In the genomic region with DNA sequence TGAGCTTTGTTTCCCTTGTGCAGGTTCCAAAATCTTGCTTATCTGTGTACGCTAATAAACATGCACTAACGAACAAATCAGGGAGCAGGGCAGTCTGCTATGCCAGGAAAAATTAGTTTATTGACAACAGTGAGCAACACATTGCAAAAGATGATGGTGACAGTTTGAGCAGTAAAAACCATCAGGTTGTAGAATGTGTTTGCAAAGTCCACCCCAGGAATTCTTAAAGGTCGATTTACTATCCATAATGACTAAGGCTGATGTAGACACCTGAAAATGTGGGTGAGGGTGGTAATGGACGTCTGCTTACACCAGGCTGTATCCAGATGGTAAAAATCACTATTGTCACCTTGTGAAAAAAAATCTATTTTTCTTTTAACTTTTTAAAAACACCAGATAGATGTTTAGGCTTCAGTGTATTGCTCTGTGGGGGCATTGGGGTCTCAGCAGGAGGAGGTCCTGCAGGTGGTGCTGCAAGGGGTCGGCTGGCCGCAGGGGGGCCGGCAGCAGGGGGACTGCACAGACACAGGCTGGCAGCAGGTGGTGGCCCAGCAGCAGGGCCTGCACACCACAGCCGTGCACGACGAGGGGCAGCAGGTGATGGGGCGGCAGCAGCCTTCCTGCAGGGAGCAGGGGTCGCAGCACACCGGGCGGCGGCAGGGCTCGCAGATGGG, we compare ENCODE assay signal across 20 cellular contexts. TPM values are rescaled to one million over a fixed set of nuclear protein-coding genes. Genes with fewer than 3 reads are reported as not detected.
"Had no signal": no experiment of that assay in that cellular context is flagged by ENCODE, and none has a peak within 500 bp of the region (broad histone marks: within the 10 kb centered on the region; RNA-seq: fewer than 3 reads in every experiment).

No MANE protein-coding gene starts in this region.

RNA-seq across cellular contexts. Expression of a gene that starts 0.5 kb away (rescaled TPM):
- total RNA-seq: activated B cell treated with CpG ODN at 0.5 μM for 24 hours; activated CD4-positive, alpha-beta memory T cell treated with anti-CD3 and anti-CD28 coated beads for 36 hours; activated CD4-positive, alpha-beta T cell treated with anti-CD3 and anti-CD28 coated beads, Interleukin-2, amount 10 ng/mL, durations not matched to agents 24 days and 14 days; activated CD8-positive, alpha-beta memory T cell treated with anti-CD3 and anti-CD28 coated beads for 36 hours; activated CD8-positive, alpha-beta T cell treated with anti-CD3 and anti-CD28 coated beads for 36 hours; activated naive CD4-positive, alpha-beta T cell treated with anti-CD3 and anti-CD28 coated beads for 36 hours; activated naive CD4-positive, alpha-beta T cell treated with anti-CD3 and anti-CD28 coated beads, Interleukin-2, amount 50 U/mL, for 72 hours; activated naive CD8-positive, alpha-beta T cell treated with anti-CD3 and anti-CD28 coated beads for 36 hours; activated T-cell treated with anti-CD3 and anti-CD28 coated beads, Interleukin-2, amount 50 U/mL, for 4 hours; activated T-cell treated with anti-CD3 and anti-CD28 coated beads, Interleukin-2, amount 50 U/mL, for 72 hours; activated T-helper 1 cell treated with anti-CD3 and anti-CD28 coated beads, Interleukin-12 subunit alpha, Interleukin-12 subunit beta, Interleukin-2, Interleukin-4 antibody, amounts not matched to agents 30 ng/mL and 10 ng/mL and 1 ng/mL, durations not matched to agents 14 hours and 24 hours and 36 hours; activated T-helper 17 cell treated with anti-CD3 and anti-CD28 coated beads, Interleukin-2, amount 50 U/mL, for 72 hours; adrenal gland; aorta; bronchial epithelial cell; cardiac muscle cell; chondrocyte; T-helper 1 cell treated with Interleukin-12 subunit alpha and Interleukin-12 subunit beta and Interleukin-4 antibody, amounts not matched to agents 30 ng/mL and 1 ng/mL, for 36 hours; T-helper 17 cell; T-helper 2 cell treated with Interferon-gamma antibody and Interleukin-4, amounts not matched to agents 100 ng/mL and 5 ng/mL, for 36 hours had no signal
- polyA plus RNA-seq: adrenal gland, aorta, cardiac muscle cell had no signal

RNA-seq across cellular contexts. Expression of a gene that starts 5.2 kb away (rescaled TPM):
- total RNA-seq: activated B cell treated with CpG ODN at 0.5 μM for 24 hours; activated CD4-positive, alpha-beta memory T cell treated with anti-CD3 and anti-CD28 coated beads for 36 hours; activated CD4-positive, alpha-beta T cell treated with anti-CD3 and anti-CD28 coated beads, Interleukin-2, amount 10 ng/mL, durations not matched to agents 24 days and 14 days; activated CD8-positive, alpha-beta memory T cell treated with anti-CD3 and anti-CD28 coated beads for 36 hours; activated CD8-positive, alpha-beta T cell treated with anti-CD3 and anti-CD28 coated beads for 36 hours; activated naive CD4-positive, alpha-beta T cell treated with anti-CD3 and anti-CD28 coated beads for 36 hours; activated naive CD4-positive, alpha-beta T cell treated with anti-CD3 and anti-CD28 coated beads, Interleukin-2, amount 50 U/mL, for 72 hours; activated naive CD8-positive, alpha-beta T cell treated with anti-CD3 and anti-CD28 coated beads for 36 hours; activated T-cell treated with anti-CD3 and anti-CD28 coated beads, Interleukin-2, amount 50 U/mL, for 4 hours; activated T-cell treated with anti-CD3 and anti-CD28 coated beads, Interleukin-2, amount 50 U/mL, for 72 hours; activated T-helper 1 cell treated with anti-CD3 and anti-CD28 coated beads, Interleukin-12 subunit alpha, Interleukin-12 subunit beta, Interleukin-2, Interleukin-4 antibody, amounts not matched to agents 30 ng/mL and 10 ng/mL and 1 ng/mL, durations not matched to agents 14 hours and 24 hours and 36 hours; activated T-helper 17 cell treated with anti-CD3 and anti-CD28 coated beads, Interleukin-2, amount 50 U/mL, for 72 hours; adrenal gland; aorta; bronchial epithelial cell; cardiac muscle cell; chondrocyte; T-helper 1 cell treated with Interleukin-12 subunit alpha and Interleukin-12 subunit beta and Interleukin-4 antibody, amounts not matched to agents 30 ng/mL and 1 ng/mL, for 36 hours; T-helper 17 cell; T-helper 2 cell treated with Interferon-gamma antibody and Interleukin-4, amounts not matched to agents 100 ng/mL and 5 ng/mL, for 36 hours had no signal
- polyA plus RNA-seq: adrenal gland, aorta, cardiac muscle cell had no signal

RNA-seq across cellular contexts. Expression of a gene that starts 10.1 kb away (rescaled TPM):
- total RNA-seq: activated B cell treated with CpG ODN at 0.5 μM for 24 hours; activated CD4-positive, alpha-beta memory T cell treated with anti-CD3 and anti-CD28 coated beads for 36 hours; activated CD4-positive, alpha-beta T cell treated with anti-CD3 and anti-CD28 coated beads, Interleukin-2, amount 10 ng/mL, durations not matched to agents 24 days and 14 days; activated CD8-positive, alpha-beta memory T cell treated with anti-CD3 and anti-CD28 coated beads for 36 hours; activated CD8-positive, alpha-beta T cell treated with anti-CD3 and anti-CD28 coated beads for 36 hours; activated naive CD4-positive, alpha-beta T cell treated with anti-CD3 and anti-CD28 coated beads for 36 hours; activated naive CD4-positive, alpha-beta T cell treated with anti-CD3 and anti-CD28 coated beads, Interleukin-2, amount 50 U/mL, for 72 hours; activated naive CD8-positive, alpha-beta T cell treated with anti-CD3 and anti-CD28 coated beads for 36 hours; activated T-cell treated with anti-CD3 and anti-CD28 coated beads, Interleukin-2, amount 50 U/mL, for 4 hours; activated T-cell treated with anti-CD3 and anti-CD28 coated beads, Interleukin-2, amount 50 U/mL, for 72 hours; activated T-helper 1 cell treated with anti-CD3 and anti-CD28 coated beads, Interleukin-12 subunit alpha, Interleukin-12 subunit beta, Interleukin-2, Interleukin-4 antibody, amounts not matched to agents 30 ng/mL and 10 ng/mL and 1 ng/mL, durations not matched to agents 14 hours and 24 hours and 36 hours; activated T-helper 17 cell treated with anti-CD3 and anti-CD28 coated beads, Interleukin-2, amount 50 U/mL, for 72 hours; adrenal gland; aorta; bronchial epithelial cell; cardiac muscle cell; chondrocyte; T-helper 1 cell treated with Interleukin-12 subunit alpha and Interleukin-12 subunit beta and Interleukin-4 antibody, amounts not matched to agents 30 ng/mL and 1 ng/mL, for 36 hours; T-helper 17 cell; T-helper 2 cell treated with Interferon-gamma antibody and Interleukin-4, amounts not matched to agents 100 ng/mL and 5 ng/mL, for 36 hours had no signal
- polyA plus RNA-seq: adrenal gland, aorta, cardiac muscle cell had no signal

RNA-seq across cellular contexts. Expression of a gene that starts 18.0 kb away (rescaled TPM):
- total RNA-seq: activated B cell treated with CpG ODN at 0.5 μM for 24 hours; activated CD4-positive, alpha-beta memory T cell treated with anti-CD3 and anti-CD28 coated beads for 36 hours; activated CD4-positive, alpha-beta T cell treated with anti-CD3 and anti-CD28 coated beads, Interleukin-2, amount 10 ng/mL, durations not matched to agents 24 days and 14 days; activated CD8-positive, alpha-beta memory T cell treated with anti-CD3 and anti-CD28 coated beads for 36 hours; activated CD8-positive, alpha-beta T cell treated with anti-CD3 and anti-CD28 coated beads for 36 hours; activated naive CD4-positive, alpha-beta T cell treated with anti-CD3 and anti-CD28 coated beads for 36 hours; activated naive CD4-positive, alpha-beta T cell treated with anti-CD3 and anti-CD28 coated beads, Interleukin-2, amount 50 U/mL, for 72 hours; activated naive CD8-positive, alpha-beta T cell treated with anti-CD3 and anti-CD28 coated beads for 36 hours; activated T-cell treated with anti-CD3 and anti-CD28 coated beads, Interleukin-2, amount 50 U/mL, for 4 hours; activated T-cell treated with anti-CD3 and anti-CD28 coated beads, Interleukin-2, amount 50 U/mL, for 72 hours; activated T-helper 1 cell treated with anti-CD3 and anti-CD28 coated beads, Interleukin-12 subunit alpha, Interleukin-12 subunit beta, Interleukin-2, Interleukin-4 antibody, amounts not matched to agents 30 ng/mL and 10 ng/mL and 1 ng/mL, durations not matched to agents 14 hours and 24 hours and 36 hours; activated T-helper 17 cell treated with anti-CD3 and anti-CD28 coated beads, Interleukin-2, amount 50 U/mL, for 72 hours; adrenal gland; aorta; bronchial epithelial cell; cardiac muscle cell; chondrocyte; T-helper 1 cell treated with Interleukin-12 subunit alpha and Interleukin-12 subunit beta and Interleukin-4 antibody, amounts not matched to agents 30 ng/mL and 1 ng/mL, for 36 hours; T-helper 17 cell; T-helper 2 cell treated with Interferon-gamma antibody and Interleukin-4, amounts not matched to agents 100 ng/mL and 5 ng/mL, for 36 hours had no signal
- polyA plus RNA-seq: adrenal gland, aorta, cardiac muscle cell had no signal

RNA-seq across cellular contexts. Expression of a gene that starts 18.8 kb away (rescaled TPM):
- total RNA-seq: activated B cell treated with CpG ODN at 0.5 μM for 24 hours; activated CD4-positive, alpha-beta memory T cell treated with anti-CD3 and anti-CD28 coated beads for 36 hours; activated CD4-positive, alpha-beta T cell treated with anti-CD3 and anti-CD28 coated beads, Interleukin-2, amount 10 ng/mL, durations not matched to agents 24 days and 14 days; activated CD8-positive, alpha-beta memory T cell treated with anti-CD3 and anti-CD28 coated beads for 36 hours; activated CD8-positive, alpha-beta T cell treated with anti-CD3 and anti-CD28 coated beads for 36 hours; activated naive CD4-positive, alpha-beta T cell treated with anti-CD3 and anti-CD28 coated beads for 36 hours; activated naive CD4-positive, alpha-beta T cell treated with anti-CD3 and anti-CD28 coated beads, Interleukin-2, amount 50 U/mL, for 72 hours; activated naive CD8-positive, alpha-beta T cell treated with anti-CD3 and anti-CD28 coated beads for 36 hours; activated T-cell treated with anti-CD3 and anti-CD28 coated beads, Interleukin-2, amount 50 U/mL, for 4 hours; activated T-cell treated with anti-CD3 and anti-CD28 coated beads, Interleukin-2, amount 50 U/mL, for 72 hours; activated T-helper 1 cell treated with anti-CD3 and anti-CD28 coated beads, Interleukin-12 subunit alpha, Interleukin-12 subunit beta, Interleukin-2, Interleukin-4 antibody, amounts not matched to agents 30 ng/mL and 10 ng/mL and 1 ng/mL, durations not matched to agents 14 hours and 24 hours and 36 hours; activated T-helper 17 cell treated with anti-CD3 and anti-CD28 coated beads, Interleukin-2, amount 50 U/mL, for 72 hours; adrenal gland; aorta; bronchial epithelial cell; cardiac muscle cell; chondrocyte; T-helper 1 cell treated with Interleukin-12 subunit alpha and Interleukin-12 subunit beta and Interleukin-4 antibody, amounts not matched to agents 30 ng/mL and 1 ng/mL, for 36 hours; T-helper 17 cell; T-helper 2 cell treated with Interferon-gamma antibody and Interleukin-4, amounts not matched to agents 100 ng/mL and 5 ng/mL, for 36 hours had no signal
- polyA plus RNA-seq: adrenal gland, aorta, cardiac muscle cell had no signal
